Comparison of ENCODE assay signal across 25 cellular contexts in genomic region chr11:4375431-4376113, GRCh38. TPM values are rescaled to one million over a fixed set of nuclear protein-coding genes. Genes with fewer than 3 reads are reported as not detected.
"Had no signal": no experiment of that assay in that cellular context is flagged by ENCODE, and none has a peak within 500 bp of the region (broad histone marks: within the 10 kb centered on the region; RNA-seq: fewer than 3 reads in every experiment).

No MANE protein-coding gene starts in this region.

- H3K36me3 Mint-ChIP-seq: activated naive CD4-positive, alpha-beta T cell treated with anti-CD3 and anti-CD28 coated beads, Interleukin-2, amount 50 U/mL, for 24 hours had no signal

- H3K4me3 Mint-ChIP-seq: activated naive CD4-positive, alpha-beta T cell treated with anti-CD3 and anti-CD28 coated beads, Interleukin-2, amount 50 U/mL, for 24 hours; IgD-negative memory B cell had no signal

- H3K27ac Mint-ChIP-seq: activated naive CD4-positive, alpha-beta T cell treated with anti-CD3 and anti-CD28 coated beads, Interleukin-2, amount 50 U/mL, for 24 hours; IgD-negative memory B cell had no signal

- H3K9me3 Mint-ChIP-seq: activated naive CD4-positive, alpha-beta T cell treated with anti-CD3 and anti-CD28 coated beads, Interleukin-2, amount 50 U/mL, for 24 hours; IgD-negative memory B cell had no signal

- H3K4me3 ChIP-seq: cardiac muscle cell, MG63, SJCRH30 had no signal

- ATAC-seq: Panc1, Right ventricle myocardium inferior had no signal

- H3K27me3 Mint-ChIP-seq: activated naive CD4-positive, alpha-beta T cell treated with anti-CD3 and anti-CD28 coated beads, Interleukin-2, amount 50 U/mL, for 24 hours had no signal

- H3K4me1 Mint-ChIP-seq: activated naive CD4-positive, alpha-beta T cell treated with anti-CD3 and anti-CD28 coated beads, Interleukin-2, amount 50 U/mL, for 24 hours; IgD-negative memory B cell had no signal

- DNase-seq: activated CD4-positive, CD25-positive, alpha-beta regulatory T cell; activated T-cell treated with anti-CD3 and anti-CD28 coated beads for 4 hours; brain microvascular endothelial cell; MG63; MV-4-11; NCI-H1092 treated with DMSO at 0.1 percent for 48 hours; NCI-H1417 treated with DMSO at 0.1 percent for 48 hours; NCI-H1694; NCI-H2029; NCI-H2107; NCI-H2171 treated with DMSO at 0.1 percent for 48 hours; NCI-H226; NCI-H82; RPMI8226; SJCRH30; SK-N-SH; T-helper 1 cell had no signal

RNA-seq across cellular contexts. Expression of gene OR52B4, which starts 7.4 kb away (rescaled TPM):
- total RNA-seq: cardiac muscle cell; NCI-H460; OCI-LY7; Right ventricle myocardium inferior; SJCRH30; T-helper 2 cell treated with Interferon-gamma antibody and Interleukin-4, amounts not matched to agents 100 ng/mL and 5 ng/mL, for 36 hours had no signal
